ENCODE assay signal across 20 cellular contexts in genomic region chr7:47322731-47323130, GRCh38.
"Had no signal": no experiment of that assay in that cellular context is flagged by ENCODE, and none has a peak within 500 bp of the region (broad histone marks: within the 10 kb centered on the region; RNA-seq: fewer than 3 reads in every experiment).

No MANE protein-coding gene starts in this region.

- H3K4me3 ChIP-seq: lung, uterus had no signal

- H3K27ac ChIP-seq: foreskin keratinocyte, uterus had no signal

- FAIRE-seq: small intestine, TTC549 had no signal

- H3K9me3 Mint-ChIP-seq: activated naive CD4-positive, alpha-beta T cell treated with anti-CD3 and anti-CD28 coated beads, Interleukin-2, amount 50 U/mL, for 24 hours; activated T-cell treated with anti-CD3 and anti-CD28 coated beads, Interleukin-2, amount 50 U/mL, for 4 hours had no signal

- ATAC-seq: activated CD8-positive, alpha-beta T cell treated with anti-CD3 and anti-CD28 coated beads for 36 hours; activated T-cell treated with anti-CD3 and anti-CD28 coated beads, Interleukin-2, amount 50 U/mL, for 4 hours; foreskin keratinocyte; naive thymus-derived CD4-positive, alpha-beta T cell; WTC11 had no signal

- H3K4me1 Mint-ChIP-seq: activated naive CD4-positive, alpha-beta T cell treated with anti-CD3 and anti-CD28 coated beads, Interleukin-2, amount 50 U/mL, for 24 hours; naive thymus-derived CD4-positive, alpha-beta T cell had no signal

- DNase-seq: activated CD4-positive, alpha-beta T cell treated with anti-CD3 and anti-CD28 coated beads for 4 hours; activated CD8-positive, alpha-beta T cell treated with anti-CD3 and anti-CD28 coated beads for 36 hours; activated effector memory CD4-positive, alpha-beta T cell treated with anti-CD3 and anti-CD28 coated beads, Interleukin-2, amount 50 U/mL, for 16 hours; activated T-cell treated with anti-CD3 and anti-CD28 coated beads, Interleukin-2, amount 50 U/mL, for 4 hours; caudate nucleus; cortex of kidney; effector CD8-positive, alpha-beta T cell; foreskin keratinocyte; glutamatergic neuron; naive thymus-derived CD4-positive, alpha-beta T cell; nucleus accumbens; small intestine; stimulated activated CD4-positive, alpha-beta T cell treated with anti-CD3 and anti-CD28 coated beads, Interleukin-4, amount 100 ng/mL, for 4 hours; SW 1271; uterus had no signal

- H3K27me3 ChIP-seq: foreskin keratinocyte, uterus had no signal

- H3K27me3 Mint-ChIP-seq: activated CD8-positive, alpha-beta T cell treated with anti-CD3 and anti-CD28 coated beads for 36 hours; activated naive CD4-positive, alpha-beta T cell treated with anti-CD3 and anti-CD28 coated beads, Interleukin-2, amount 50 U/mL, for 24 hours; stimulated activated naive CD8-positive, alpha-beta T cell treated with anti-CD3 and anti-CD28 coated beads, Interleukin-15, Interleukin-2, amounts not matched to agents 100 ng/mL and 50 ng/mL, for 24 hours had no signal

- H3K9me3 ChIP-seq: uterus had no signal

- H3K4me3 Mint-ChIP-seq: activated CD8-positive, alpha-beta T cell treated with anti-CD3 and anti-CD28 coated beads for 36 hours; activated naive CD4-positive, alpha-beta T cell treated with anti-CD3 and anti-CD28 coated beads, Interleukin-2, amount 50 U/mL, for 24 hours; activated T-cell treated with anti-CD3 and anti-CD28 coated beads, Interleukin-2, amount 50 U/mL, for 4 hours; naive thymus-derived CD4-positive, alpha-beta T cell; stimulated activated naive CD8-positive, alpha-beta T cell treated with anti-CD3 and anti-CD28 coated beads, Interleukin-15, Interleukin-2, amounts not matched to agents 100 ng/mL and 50 ng/mL, for 24 hours; WTC11 had no signal

- H3K27ac Mint-ChIP-seq: activated CD8-positive, alpha-beta T cell treated with anti-CD3 and anti-CD28 coated beads for 36 hours; activated naive CD4-positive, alpha-beta T cell treated with anti-CD3 and anti-CD28 coated beads, Interleukin-2, amount 50 U/mL, for 24 hours; naive thymus-derived CD4-positive, alpha-beta T cell; stimulated activated naive CD8-positive, alpha-beta T cell treated with anti-CD3 and anti-CD28 coated beads, Interleukin-15, Interleukin-2, amounts not matched to agents 100 ng/mL and 50 ng/mL, for 24 hours; WTC11 had no signal

- H3K36me3 Mint-ChIP-seq: activated naive CD4-positive, alpha-beta T cell treated with anti-CD3 and anti-CD28 coated beads, Interleukin-2, amount 50 U/mL, for 24 hours; naive thymus-derived CD4-positive, alpha-beta T cell had no signal

- H3K36me3 ChIP-seq: uterus had no signal
